In the genomic region with DNA sequence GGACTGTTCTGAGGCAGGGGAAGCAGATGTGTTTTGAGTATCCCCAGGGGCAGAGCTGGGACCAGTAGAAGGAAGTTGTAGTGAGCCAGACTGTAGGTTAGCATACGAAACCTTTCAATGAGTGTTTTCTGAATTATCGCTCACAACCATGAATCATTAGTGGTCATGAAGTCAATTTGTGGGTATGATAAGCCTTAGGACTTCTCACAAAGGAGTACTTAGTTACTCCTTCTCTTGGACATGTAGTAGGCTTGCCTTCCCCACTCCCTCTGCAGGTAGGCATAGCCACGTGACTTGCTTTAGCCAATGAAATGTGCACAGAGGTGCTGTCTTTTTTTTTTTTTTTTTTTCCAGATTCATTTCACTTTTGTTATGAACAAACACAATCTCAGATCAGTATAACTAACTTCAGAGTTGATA, we compare ENCODE assay signal across 1 cellular context.
A peak's percentile ranks its signal among the peaks of the same experiment; 100 is the strongest.
TF ChIP-seq lines count a peak whose summit lies in the region.

No MANE protein-coding gene starts in this region.

TF ChIP-seq in K562, 482 proteins besides CTCF, POLR2A, EP300 and RAD21 (continued from another document):
- TF ChIP-seq, protein P1, sequence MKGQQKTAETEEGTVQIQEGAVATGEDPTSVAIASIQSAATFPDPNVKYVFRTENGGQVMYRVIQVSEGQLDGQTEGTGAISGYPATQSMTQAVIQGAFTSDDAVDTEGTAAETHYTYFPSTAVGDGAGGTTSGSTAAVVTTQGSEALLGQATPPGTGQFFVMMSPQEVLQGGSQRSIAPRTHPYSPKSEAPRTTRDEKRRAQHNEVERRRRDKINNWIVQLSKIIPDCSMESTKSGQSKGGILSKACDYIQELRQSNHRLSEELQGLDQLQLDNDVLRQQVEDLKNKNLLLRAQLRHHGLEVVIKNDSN (CRISPR knock-in tag; IDR thresholded peaks at IDR 0.05) = peak; percentile 94
- TF ChIP-seq JUND (IDR thresholded peaks at IDR 0.05; ENCODE audit: borderline replicate concordance, low read depth, low read length) (0 out of 2 replicates have a peak, but pooled peaks have one; percentile 14), JUND (tag; IDR thresholded peaks at IDR 0.05; ENCODE audit: borderline replicate concordance, low read depth, low read length) (no peak), FOXJ2 (tag; IDR thresholded peaks at IDR 0.05) (no peak), EZH2 (IDR thresholded peaks at IDR 0.05; ENCODE audit: borderline replicate concordance, low read depth, low read length) (no peak), ZNF431 (CRISPR knock-in tag; IDR thresholded peaks at IDR 0.05) (no peak), NR3C1 (CRISPR knock-in tag; IDR thresholded peaks at IDR 0.05) (no peak), PRMT5 (CRISPR knock-in tag; IDR thresholded peaks at IDR 0.05) (no peak), ZKSCAN8 (CRISPR knock-in tag; IDR thresholded peaks at IDR 0.05) (no peak), NR2C1 (IDR thresholded peaks at IDR 0.05) (no peak), NR2C1 (tag; IDR thresholded peaks at IDR 0.05) (no peak), CBFA2T3 (IDR thresholded peaks at IDR 0.05) (peak; percentile 60), ZNF324 (CRISPR knock-in tag; IDR thresholded peaks at IDR 0.05) (no peak), NCOA1 (IDR thresholded peaks at IDR 0.05; ENCODE audit: low read depth) (no peak), PHF8 (IDR thresholded peaks at IDR 0.05; ENCODE audit: borderline replicate concordance, low read length) (no peak), ZNF766 (CRISPR knock-in tag; conservative IDR thresholded peaks at IDR 0.05) (peak; percentile 76), MECOM (CRISPR knock-in tag; IDR thresholded peaks at IDR 0.05) (no peak)
- TF ChIP-seq, protein P2, sequence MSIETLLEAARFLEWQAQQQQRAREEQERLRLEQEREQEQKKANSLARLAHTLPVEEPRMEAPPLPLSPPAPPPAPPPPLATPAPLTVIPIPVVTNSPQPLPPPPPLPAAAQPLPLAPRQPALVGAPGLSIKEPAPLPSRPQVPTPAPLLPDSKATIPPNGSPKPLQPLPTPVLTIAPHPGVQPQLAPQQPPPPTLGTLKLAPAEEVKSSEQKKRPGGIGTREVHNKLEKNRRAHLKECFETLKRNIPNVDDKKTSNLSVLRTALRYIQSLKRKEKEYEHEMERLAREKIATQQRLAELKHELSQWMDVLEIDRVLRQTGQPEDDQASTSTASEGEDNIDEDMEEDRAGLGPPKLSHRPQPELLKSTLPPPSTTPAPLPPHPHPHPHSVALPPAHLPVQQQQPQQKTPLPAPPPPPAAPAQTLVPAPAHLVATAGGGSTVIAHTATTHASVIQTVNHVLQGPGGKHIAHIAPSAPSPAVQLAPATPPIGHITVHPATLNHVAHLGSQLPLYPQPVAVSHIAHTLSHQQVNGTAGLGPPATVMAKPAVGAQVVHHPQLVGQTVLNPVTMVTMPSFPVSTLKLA (conservative IDR thresholded peaks at IDR 0.05) = no peak
